In the genomic region with DNA sequence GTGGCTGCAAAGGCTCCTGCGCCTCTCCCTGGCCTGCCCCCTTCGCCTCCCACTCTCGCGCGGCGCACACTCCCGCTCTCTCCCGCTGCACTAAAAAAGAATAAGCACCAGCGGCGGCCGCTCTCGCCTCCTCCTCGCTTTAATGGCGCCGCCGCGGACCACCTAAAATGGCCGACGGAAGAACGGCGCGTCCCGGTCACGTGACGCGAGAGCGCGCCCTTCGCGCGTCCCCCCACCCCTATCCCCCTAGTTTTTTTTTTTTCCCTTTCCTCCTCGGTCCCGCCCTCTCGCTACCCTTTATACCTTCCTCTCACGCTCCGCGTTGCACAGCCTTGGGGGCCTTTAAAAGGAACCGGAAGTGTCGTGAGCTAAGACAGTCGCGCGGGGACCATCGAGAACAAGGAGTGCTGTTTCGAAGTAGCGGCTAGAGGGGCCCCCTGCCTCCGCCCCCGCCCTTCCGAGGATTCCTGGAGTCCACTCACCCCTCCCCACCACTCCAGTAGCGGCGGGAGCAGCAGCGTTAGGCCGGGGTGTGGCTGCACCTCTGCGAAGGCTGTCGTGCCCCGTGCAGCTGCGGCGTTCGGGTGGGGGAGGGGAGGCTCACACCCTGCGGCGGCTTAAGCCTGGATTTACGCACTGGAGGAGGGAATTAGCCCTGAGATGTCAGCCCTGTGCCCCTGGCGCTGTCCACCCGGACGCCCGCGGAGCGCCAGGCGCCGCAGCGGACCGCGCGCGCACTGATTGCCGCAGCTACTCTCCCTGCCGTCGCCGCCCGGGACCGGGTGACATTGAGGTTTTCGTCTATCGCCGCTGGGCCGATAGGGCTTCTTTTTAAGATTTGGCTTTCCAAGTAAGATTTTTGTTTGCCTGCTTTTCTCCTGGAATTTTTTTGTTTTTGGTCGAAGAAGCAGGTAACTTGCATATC, we compare ENCODE assay signal across 1 cellular context.
A peak's percentile ranks its signal among the peaks of the same experiment; 100 is the strongest.
TF ChIP-seq lines count a peak whose summit lies in the region.

A gene with protein sequence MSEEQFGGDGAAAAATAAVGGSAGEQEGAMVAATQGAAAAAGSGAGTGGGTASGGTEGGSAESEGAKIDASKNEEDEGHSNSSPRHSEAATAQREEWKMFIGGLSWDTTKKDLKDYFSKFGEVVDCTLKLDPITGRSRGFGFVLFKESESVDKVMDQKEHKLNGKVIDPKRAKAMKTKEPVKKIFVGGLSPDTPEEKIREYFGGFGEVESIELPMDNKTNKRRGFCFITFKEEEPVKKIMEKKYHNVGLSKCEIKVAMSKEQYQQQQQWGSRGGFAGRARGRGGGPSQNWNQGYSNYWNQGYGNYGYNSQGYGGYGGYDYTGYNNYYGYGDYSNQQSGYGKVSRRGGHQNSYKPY (minus strand): TSS at position 176 of the 925 bp plus-strand sequence. CDS start 313 bp downstream, outside the sequence.

TF ChIP-seq in HepG2, 621 proteins besides CTCF, POLR2A, EP300 and RAD21 (continued from another document and continues in another):
- TF ChIP-seq, protein P1, sequence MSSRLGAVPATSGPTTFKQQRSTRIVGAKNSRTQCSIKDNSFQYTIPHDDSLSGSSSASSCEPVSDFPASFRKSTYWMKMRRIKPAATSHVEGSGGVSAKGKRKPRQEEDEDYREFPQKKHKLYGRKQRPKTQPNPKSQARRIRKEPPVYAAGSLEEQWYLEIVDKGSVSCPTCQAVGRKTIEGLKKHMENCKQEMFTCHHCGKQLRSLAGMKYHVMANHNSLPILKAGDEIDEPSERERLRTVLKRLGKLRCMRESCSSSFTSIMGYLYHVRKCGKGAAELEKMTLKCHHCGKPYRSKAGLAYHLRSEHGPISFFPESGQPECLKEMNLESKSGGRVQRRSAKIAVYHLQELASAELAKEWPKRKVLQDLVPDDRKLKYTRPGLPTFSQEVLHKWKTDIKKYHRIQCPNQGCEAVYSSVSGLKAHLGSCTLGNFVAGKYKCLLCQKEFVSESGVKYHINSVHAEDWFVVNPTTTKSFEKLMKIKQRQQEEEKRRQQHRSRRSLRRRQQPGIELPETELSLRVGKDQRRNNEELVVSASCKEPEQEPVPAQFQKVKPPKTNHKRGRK (CRISPR knock-in tag; IDR thresholded peaks at IDR 0.05): no peak
- TF ChIP-seq ZSCAN9 (CRISPR knock-in tag; IDR thresholded peaks at IDR 0.05; ENCODE audit: borderline replicate concordance) (peak; percentile 19; the same call in 1 of the 2 replicates), CCDC6 (CRISPR knock-in tag; IDR thresholded peaks at IDR 0.05) (no peak; the same call in 1 of the 2 replicates), KLF11 (CRISPR knock-in tag; IDR thresholded peaks at IDR 0.05) (no peak; the same call in 1 of the 2 replicates), MAFK (conservative IDR thresholded peaks at IDR 0.05 in 1 of 2, IDR thresholded peaks at IDR 0.05 in 1 of 2; ENCODE audit: low read length in 2 of 2) (peak in 1 of 2 experiments; percentile 24; a peak in 1 of 4 replicates), RFXAP (CRISPR knock-in tag; IDR thresholded peaks at IDR 0.05; ENCODE audit: borderline replicate concordance) (peak; percentile 76; the same call in 1 of the 2 replicates), MIXL1 (CRISPR knock-in tag; IDR thresholded peaks at IDR 0.05) (peak; percentile 47; the same call in 1 of the 2 replicates), YY1 (IDR thresholded peaks at IDR 0.05; ENCODE audit: insufficient read depth, insufficient replicate concordance, low read depth, low read length) (peak; percentile 97), ZFP37 (CRISPR knock-in tag; IDR thresholded peaks at IDR 0.05; ENCODE audit: borderline replicate concordance) (peak; percentile 7; the same call in 1 of the 2 replicates), GTF3A (CRISPR knock-in tag; conservative IDR thresholded peaks at IDR 0.05) (peak; percentile 92), DPF2 (CRISPR knock-in tag; IDR thresholded peaks at IDR 0.05; ENCODE audit: borderline replicate concordance, low read depth) (peak; percentile 47; the same call in 1 of the 2 replicates), SIX1 (CRISPR knock-in tag; IDR thresholded peaks at IDR 0.05; ENCODE audit: borderline replicate concordance) (peak; percentile 34; the same call in 1 of the 2 replicates), ZNF451 (CRISPR knock-in tag; IDR thresholded peaks at IDR 0.05) (peak; percentile 56; the same call in 1 of the 2 replicates)
- TF ChIP-seq, protein P2, sequence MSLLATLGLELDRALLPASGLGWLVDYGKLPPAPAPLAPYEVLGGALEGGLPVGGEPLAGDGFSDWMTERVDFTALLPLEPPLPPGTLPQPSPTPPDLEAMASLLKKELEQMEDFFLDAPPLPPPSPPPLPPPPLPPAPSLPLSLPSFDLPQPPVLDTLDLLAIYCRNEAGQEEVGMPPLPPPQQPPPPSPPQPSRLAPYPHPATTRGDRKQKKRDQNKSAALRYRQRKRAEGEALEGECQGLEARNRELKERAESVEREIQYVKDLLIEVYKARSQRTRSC (CRISPR knock-in tag; IDR thresholded peaks at IDR 0.05; ENCODE audit: low read depth): peak; percentile 22; the same call in 1 of the 2 replicates
- TF ChIP-seq, protein P3, sequence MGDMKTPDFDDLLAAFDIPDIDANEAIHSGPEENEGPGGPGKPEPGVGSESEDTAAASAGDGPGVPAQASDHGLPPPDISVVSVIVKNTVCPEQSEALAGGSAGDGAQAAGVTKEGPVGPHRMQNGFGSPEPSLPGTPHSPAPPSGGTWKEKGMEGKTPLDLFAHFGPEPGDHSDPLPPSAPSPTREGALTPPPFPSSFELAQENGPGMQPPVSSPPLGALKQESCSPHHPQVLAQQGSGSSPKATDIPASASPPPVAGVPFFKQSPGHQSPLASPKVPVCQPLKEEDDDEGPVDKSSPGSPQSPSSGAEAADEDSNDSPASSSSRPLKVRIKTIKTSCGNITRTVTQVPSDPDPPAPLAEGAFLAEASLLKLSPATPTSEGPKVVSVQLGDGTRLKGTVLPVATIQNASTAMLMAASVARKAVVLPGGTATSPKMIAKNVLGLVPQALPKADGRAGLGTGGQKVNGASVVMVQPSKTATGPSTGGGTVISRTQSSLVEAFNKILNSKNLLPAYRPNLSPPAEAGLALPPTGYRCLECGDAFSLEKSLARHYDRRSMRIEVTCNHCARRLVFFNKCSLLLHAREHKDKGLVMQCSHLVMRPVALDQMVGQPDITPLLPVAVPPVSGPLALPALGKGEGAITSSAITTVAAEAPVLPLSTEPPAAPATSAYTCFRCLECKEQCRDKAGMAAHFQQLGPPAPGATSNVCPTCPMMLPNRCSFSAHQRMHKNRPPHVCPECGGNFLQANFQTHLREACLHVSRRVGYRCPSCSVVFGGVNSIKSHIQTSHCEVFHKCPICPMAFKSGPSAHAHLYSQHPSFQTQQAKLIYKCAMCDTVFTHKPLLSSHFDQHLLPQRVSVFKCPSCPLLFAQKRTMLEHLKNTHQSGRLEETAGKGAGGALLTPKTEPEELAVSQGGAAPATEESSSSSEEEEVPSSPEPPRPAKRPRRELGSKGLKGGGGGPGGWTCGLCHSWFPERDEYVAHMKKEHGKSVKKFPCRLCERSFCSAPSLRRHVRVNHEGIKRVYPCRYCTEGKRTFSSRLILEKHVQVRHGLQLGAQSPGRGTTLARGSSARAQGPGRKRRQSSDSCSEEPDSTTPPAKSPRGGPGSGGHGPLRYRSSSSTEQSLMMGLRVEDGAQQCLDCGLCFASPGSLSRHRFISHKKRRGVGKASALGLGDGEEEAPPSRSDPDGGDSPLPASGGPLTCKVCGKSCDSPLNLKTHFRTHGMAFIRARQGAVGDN (CRISPR knock-in tag; IDR thresholded peaks at IDR 0.05): peak; percentile 93
- TF ChIP-seq, protein P4, sequence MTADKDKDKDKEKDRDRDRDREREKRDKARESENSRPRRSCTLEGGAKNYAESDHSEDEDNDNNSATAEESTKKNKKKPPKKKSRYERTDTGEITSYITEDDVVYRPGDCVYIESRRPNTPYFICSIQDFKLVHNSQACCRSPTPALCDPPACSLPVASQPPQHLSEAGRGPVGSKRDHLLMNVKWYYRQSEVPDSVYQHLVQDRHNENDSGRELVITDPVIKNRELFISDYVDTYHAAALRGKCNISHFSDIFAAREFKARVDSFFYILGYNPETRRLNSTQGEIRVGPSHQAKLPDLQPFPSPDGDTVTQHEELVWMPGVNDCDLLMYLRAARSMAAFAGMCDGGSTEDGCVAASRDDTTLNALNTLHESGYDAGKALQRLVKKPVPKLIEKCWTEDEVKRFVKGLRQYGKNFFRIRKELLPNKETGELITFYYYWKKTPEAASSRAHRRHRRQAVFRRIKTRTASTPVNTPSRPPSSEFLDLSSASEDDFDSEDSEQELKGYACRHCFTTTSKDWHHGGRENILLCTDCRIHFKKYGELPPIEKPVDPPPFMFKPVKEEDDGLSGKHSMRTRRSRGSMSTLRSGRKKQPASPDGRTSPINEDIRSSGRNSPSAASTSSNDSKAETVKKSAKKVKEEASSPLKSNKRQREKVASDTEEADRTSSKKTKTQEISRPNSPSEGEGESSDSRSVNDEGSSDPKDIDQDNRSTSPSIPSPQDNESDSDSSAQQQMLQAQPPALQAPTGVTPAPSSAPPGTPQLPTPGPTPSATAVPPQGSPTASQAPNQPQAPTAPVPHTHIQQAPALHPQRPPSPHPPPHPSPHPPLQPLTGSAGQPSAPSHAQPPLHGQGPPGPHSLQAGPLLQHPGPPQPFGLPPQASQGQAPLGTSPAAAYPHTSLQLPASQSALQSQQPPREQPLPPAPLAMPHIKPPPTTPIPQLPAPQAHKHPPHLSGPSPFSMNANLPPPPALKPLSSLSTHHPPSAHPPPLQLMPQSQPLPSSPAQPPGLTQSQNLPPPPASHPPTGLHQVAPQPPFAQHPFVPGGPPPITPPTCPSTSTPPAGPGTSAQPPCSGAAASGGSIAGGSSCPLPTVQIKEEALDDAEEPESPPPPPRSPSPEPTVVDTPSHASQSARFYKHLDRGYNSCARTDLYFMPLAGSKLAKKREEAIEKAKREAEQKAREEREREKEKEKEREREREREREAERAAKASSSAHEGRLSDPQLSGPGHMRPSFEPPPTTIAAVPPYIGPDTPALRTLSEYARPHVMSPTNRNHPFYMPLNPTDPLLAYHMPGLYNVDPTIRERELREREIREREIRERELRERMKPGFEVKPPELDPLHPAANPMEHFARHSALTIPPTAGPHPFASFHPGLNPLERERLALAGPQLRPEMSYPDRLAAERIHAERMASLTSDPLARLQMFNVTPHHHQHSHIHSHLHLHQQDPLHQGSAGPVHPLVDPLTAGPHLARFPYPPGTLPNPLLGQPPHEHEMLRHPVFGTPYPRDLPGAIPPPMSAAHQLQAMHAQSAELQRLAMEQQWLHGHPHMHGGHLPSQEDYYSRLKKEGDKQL (CRISPR knock-in tag; IDR thresholded peaks at IDR 0.05; ENCODE audit: low read depth): peak; percentile 84; the same call in 1 of the 2 replicates
- TF ChIP-seq, protein P5, sequence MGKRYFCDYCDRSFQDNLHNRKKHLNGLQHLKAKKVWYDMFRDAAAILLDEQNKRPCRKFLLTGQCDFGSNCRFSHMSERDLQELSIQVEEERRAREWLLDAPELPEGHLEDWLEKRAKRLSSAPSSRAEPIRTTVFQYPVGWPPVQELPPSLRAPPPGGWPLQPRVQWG (CRISPR knock-in tag; IDR thresholded peaks at IDR 0.05; ENCODE audit: borderline replicate concordance, low read depth): no peak
- TF ChIP-seq, protein P6, sequence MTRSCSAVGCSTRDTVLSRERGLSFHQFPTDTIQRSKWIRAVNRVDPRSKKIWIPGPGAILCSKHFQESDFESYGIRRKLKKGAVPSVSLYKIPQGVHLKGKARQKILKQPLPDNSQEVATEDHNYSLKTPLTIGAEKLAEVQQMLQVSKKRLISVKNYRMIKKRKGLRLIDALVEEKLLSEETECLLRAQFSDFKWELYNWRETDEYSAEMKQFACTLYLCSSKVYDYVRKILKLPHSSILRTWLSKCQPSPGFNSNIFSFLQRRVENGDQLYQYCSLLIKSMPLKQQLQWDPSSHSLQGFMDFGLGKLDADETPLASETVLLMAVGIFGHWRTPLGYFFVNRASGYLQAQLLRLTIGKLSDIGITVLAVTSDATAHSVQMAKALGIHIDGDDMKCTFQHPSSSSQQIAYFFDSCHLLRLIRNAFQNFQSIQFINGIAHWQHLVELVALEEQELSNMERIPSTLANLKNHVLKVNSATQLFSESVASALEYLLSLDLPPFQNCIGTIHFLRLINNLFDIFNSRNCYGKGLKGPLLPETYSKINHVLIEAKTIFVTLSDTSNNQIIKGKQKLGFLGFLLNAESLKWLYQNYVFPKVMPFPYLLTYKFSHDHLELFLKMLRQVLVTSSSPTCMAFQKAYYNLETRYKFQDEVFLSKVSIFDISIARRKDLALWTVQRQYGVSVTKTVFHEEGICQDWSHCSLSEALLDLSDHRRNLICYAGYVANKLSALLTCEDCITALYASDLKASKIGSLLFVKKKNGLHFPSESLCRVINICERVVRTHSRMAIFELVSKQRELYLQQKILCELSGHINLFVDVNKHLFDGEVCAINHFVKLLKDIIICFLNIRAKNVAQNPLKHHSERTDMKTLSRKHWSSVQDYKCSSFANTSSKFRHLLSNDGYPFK (CRISPR knock-in tag; IDR thresholded peaks at IDR 0.05; ENCODE audit: borderline replicate concordance): peak; percentile 93; the same call in 1 of the 2 replicates
- TF ChIP-seq, protein P7, sequence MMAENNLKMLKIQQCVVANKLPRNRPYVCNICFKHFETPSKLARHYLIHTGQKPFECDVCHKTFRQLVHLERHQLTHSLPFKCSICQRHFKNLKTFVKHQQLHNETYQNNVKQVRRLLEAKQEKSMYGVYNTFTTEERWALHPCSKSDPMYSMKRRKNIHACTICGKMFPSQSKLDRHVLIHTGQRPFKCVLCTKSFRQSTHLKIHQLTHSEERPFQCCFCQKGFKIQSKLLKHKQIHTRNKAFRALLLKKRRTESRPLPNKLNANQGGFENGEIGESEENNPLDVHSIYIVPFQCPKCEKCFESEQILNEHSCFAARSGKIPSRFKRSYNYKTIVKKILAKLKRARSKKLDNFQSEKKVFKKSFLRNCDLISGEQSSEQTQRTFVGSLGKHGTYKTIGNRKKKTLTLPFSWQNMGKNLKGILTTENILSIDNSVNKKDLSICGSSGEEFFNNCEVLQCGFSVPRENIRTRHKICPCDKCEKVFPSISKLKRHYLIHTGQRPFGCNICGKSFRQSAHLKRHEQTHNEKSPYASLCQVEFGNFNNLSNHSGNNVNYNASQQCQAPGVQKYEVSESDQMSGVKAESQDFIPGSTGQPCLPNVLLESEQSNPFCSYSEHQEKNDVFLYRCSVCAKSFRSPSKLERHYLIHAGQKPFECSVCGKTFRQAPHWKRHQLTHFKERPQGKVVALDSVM (CRISPR knock-in tag; IDR thresholded peaks at IDR 0.05): peak; percentile 73
- TF ChIP-seq, protein P8, sequence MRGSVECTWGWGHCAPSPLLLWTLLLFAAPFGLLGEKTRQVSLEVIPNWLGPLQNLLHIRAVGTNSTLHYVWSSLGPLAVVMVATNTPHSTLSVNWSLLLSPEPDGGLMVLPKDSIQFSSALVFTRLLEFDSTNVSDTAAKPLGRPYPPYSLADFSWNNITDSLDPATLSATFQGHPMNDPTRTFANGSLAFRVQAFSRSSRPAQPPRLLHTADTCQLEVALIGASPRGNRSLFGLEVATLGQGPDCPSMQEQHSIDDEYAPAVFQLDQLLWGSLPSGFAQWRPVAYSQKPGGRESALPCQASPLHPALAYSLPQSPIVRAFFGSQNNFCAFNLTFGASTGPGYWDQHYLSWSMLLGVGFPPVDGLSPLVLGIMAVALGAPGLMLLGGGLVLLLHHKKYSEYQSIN (CRISPR knock-in tag; IDR thresholded peaks at IDR 0.05; ENCODE audit: borderline replicate concordance): peak; percentile 27; the same call in 1 of the 2 replicates
- TF ChIP-seq, protein P9, sequence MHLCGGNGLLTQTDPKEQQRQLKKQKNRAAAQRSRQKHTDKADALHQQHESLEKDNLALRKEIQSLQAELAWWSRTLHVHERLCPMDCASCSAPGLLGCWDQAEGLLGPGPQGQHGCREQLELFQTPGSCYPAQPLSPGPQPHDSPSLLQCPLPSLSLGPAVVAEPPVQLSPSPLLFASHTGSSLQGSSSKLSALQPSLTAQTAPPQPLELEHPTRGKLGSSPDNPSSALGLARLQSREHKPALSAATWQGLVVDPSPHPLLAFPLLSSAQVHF (CRISPR knock-in tag; IDR thresholded peaks at IDR 0.05): peak; percentile 93; the same call in 1 of the 2 replicates
- TF ChIP-seq, protein P10, sequence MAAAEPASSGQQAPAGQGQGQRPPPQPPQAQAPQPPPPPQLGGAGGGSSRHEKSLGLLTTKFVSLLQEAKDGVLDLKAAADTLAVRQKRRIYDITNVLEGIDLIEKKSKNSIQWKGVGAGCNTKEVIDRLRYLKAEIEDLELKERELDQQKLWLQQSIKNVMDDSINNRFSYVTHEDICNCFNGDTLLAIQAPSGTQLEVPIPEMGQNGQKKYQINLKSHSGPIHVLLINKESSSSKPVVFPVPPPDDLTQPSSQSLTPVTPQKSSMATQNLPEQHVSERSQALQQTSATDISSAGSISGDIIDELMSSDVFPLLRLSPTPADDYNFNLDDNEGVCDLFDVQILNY (CRISPR knock-in tag; conservative IDR thresholded peaks at IDR 0.05): no peak; the same call in 1 of the 2 replicates
